ENCODE assay signal across 10 cellular contexts in genomic region chr2:127407091-127407490, GRCh38. TPM values are rescaled to one million over a fixed set of nuclear protein-coding genes. Genes with fewer than 3 reads are reported as not detected.
DNase-seq lines count a peak whose midpoint lies in the region; ATAC-seq, FAIRE-seq and TF ChIP-seq lines count a peak whose summit lies in the region.
"Had no signal": no experiment of that assay in that cellular context is flagged by ENCODE, and none has a peak within 500 bp of the region (broad histone marks: within the 10 kb centered on the region; RNA-seq: fewer than 3 reads in every experiment).

No MANE protein-coding gene starts in this region.

- no peak overlapping the region for H3K27ac Mint-ChIP-seq in activated CD4-positive, alpha-beta memory T cell treated with anti-CD3 and anti-CD28 coated beads, Interleukin-2, amount 10 ng/mL, durations not matched to agents 7 days and 5 days
- H3K27ac Mint-ChIP-seq in activated CD4-positive, alpha-beta memory T cell treated with anti-CD3 and anti-CD28 coated beads for 36 hours = no peak overlapping the region
- H3K27ac Mint-ChIP-seq in activated CD8-positive, alpha-beta T cell treated with anti-CD3 and anti-CD28 coated beads, Interleukin-2, amount 10 ng/mL, durations not matched to agents 7 days and 5 days = peak overlapping the region; percentile 14

- no peaks in the 10 kb centered on the region for H3K9me3 Mint-ChIP-seq in activated CD4-positive, alpha-beta memory T cell treated with anti-CD3 and anti-CD28 coated beads, Interleukin-2, amount 10 ng/mL, durations not matched to agents 7 days and 5 days
- H3K9me3 Mint-ChIP-seq in activated CD4-positive, alpha-beta memory T cell treated with anti-CD3 and anti-CD28 coated beads for 36 hours = no peaks in the 10 kb centered on the region
- H3K9me3 Mint-ChIP-seq in activated CD8-positive, alpha-beta T cell treated with anti-CD3 and anti-CD28 coated beads, Interleukin-2, amount 10 ng/mL, durations not matched to agents 7 days and 5 days (ENCODE audit: insufficient read depth) = no peaks in the 10 kb centered on the region
- H3K9me3 Mint-ChIP-seq: T-helper 1 cell treated with Interleukin-12 subunit alpha and Interleukin-12 subunit beta and Interleukin-4 antibody, amounts not matched to agents 30 μg/mL and 1 μg/mL, for 36 hours had no signal

- peak overlapping the region; percentile 59 for H3K27ac ChIP-seq in lower lobe of right lung
- peak overlapping the region; percentile 75 for H3K27ac ChIP-seq in subcutaneous abdominal adipose tissue (ENCODE audit: low read depth, low read length)

- H3K4me1 ChIP-seq in lower lobe of right lung = peaks cover 51% of the 10 kb centered on the region
- H3K4me1 ChIP-seq in subcutaneous abdominal adipose tissue (ENCODE audit: control insufficient read depth in 5 of 5, insufficient read depth in 5 of 5, low read length in 5 of 5) = peaks cover 0 to 46% (median 42%) of the 10 kb centered on the region in 5 donors

- ATAC-seq in activated CD8-positive, alpha-beta T cell treated with anti-CD3 and anti-CD28 coated beads, Interleukin-2, amount 10 ng/mL, durations not matched to agents 7 days and 5 days = no peak
- ATAC-seq in lower lobe of right lung = no peak
- no peak for ATAC-seq in HG03159 (IDR thresholded peaks at IDR 0.05; ENCODE audit: unreplicated experiment)

- H3K4me3 ChIP-seq in lower lobe of right lung (no peak overlapping the region), subcutaneous abdominal adipose tissue (ENCODE audit: low read depth in 1 of 5, low read length in 5 of 5) (peak overlapping the region in 1 of 5 donors; percentile 37)

- intact Hi-C loops in activated CD4-positive, alpha-beta memory T cell treated with anti-CD3 and anti-CD28 coated beads for 36 hours (cut with micrococcal nuclease) = no loop called here
- intact Hi-C loops in lower lobe of right lung (cut with DNase I) = no loop called here

- H3K36me3 Mint-ChIP-seq in activated CD4-positive, alpha-beta memory T cell treated with anti-CD3 and anti-CD28 coated beads, Interleukin-2, amount 10 ng/mL, durations not matched to agents 7 days and 5 days (ENCODE audit: low read depth) = no peaks in the 10 kb centered on the region
- H3K36me3 Mint-ChIP-seq in activated CD4-positive, alpha-beta memory T cell treated with anti-CD3 and anti-CD28 coated beads for 36 hours = no peaks in the 10 kb centered on the region
- H3K36me3 Mint-ChIP-seq in activated CD8-positive, alpha-beta T cell treated with anti-CD3 and anti-CD28 coated beads, Interleukin-2, amount 10 ng/mL, durations not matched to agents 7 days and 5 days (ENCODE audit: low read depth) = peaks cover 3% of the 10 kb centered on the region

- no peak for DNase-seq in activated CD4-positive, alpha-beta memory T cell treated with anti-CD3 and anti-CD28 coated beads, Interleukin-2, amount 10 ng/mL, durations not matched to agents 7 days and 5 days
- DNase-seq in activated CD4-positive, alpha-beta memory T cell treated with anti-CD3 and anti-CD28 coated beads for 36 hours = no peak
- DNase-seq in activated CD8-positive, alpha-beta T cell treated with anti-CD3 and anti-CD28 coated beads, Interleukin-2, amount 10 ng/mL, durations not matched to agents 7 days and 5 days = no peak
- DNase-seq in lower lobe of right lung (peak; percentile 38), urothelium cell line (ENCODE audit: low spot score) (no peak), NCI-H510A (lab: John Stamatoyannopoulos, UW) (no peak)
- DNase-seq: erythroblast had no signal

- no peak for FAIRE-seq in urothelium cell line (lab: Jason Lieb, UNC)

- POLR2A ChIA-PET in activated CD4-positive, alpha-beta memory T cell treated with anti-CD3 and anti-CD28 coated beads, Interleukin-2, amount 10 ng/mL, durations not matched to agents 7 days and 5 days (lab: Charles Lee) = interaction anchor here (1.2 to 2.4 kb wide), 3 partner anchors 8 to 21 kb away, joined by 3 to 11 read pairs (median 7); no protein-coding TSS in a partner anchor
- POLR2A ChIA-PET in activated CD4-positive, alpha-beta memory T cell treated with anti-CD3 and anti-CD28 coated beads for 36 hours (lab: Charles Lee) = interaction anchor here (1.9 kb wide), 1 partner anchor 19 kb away, joined by 6 read pairs; the partner anchor contains the start of gene MAP3K2
- POLR2A ChIA-PET in activated CD8-positive, alpha-beta T cell treated with anti-CD3 and anti-CD28 coated beads, Interleukin-2, amount 10 ng/mL, durations not matched to agents 7 days and 5 days (lab: Charles Lee) = no interaction called here

- no peak for TF ChIP-seq CTCF in lower lobe of right lung (IDR thresholded peaks at IDR 0.05)

- H3K36me3 ChIP-seq in lower lobe of right lung = no peaks in the 10 kb centered on the region
- no peaks in the 10 kb centered on the region for H3K36me3 ChIP-seq in subcutaneous abdominal adipose tissue (ENCODE audit: control insufficient read depth in 5 of 5, insufficient read depth in 5 of 5, low read length in 5 of 5)

- peak overlapping the region; percentile 52 for H3K4me3 Mint-ChIP-seq in activated CD4-positive, alpha-beta memory T cell treated with anti-CD3 and anti-CD28 coated beads, Interleukin-2, amount 10 ng/mL, durations not matched to agents 7 days and 5 days
- no peak overlapping the region for H3K4me3 Mint-ChIP-seq in activated CD4-positive, alpha-beta memory T cell treated with anti-CD3 and anti-CD28 coated beads for 36 hours
- no peak overlapping the region for H3K4me3 Mint-ChIP-seq in activated CD8-positive, alpha-beta T cell treated with anti-CD3 and anti-CD28 coated beads, Interleukin-2, amount 10 ng/mL, durations not matched to agents 7 days and 5 days

- peaks cover 36% of the 10 kb centered on the region for H3K4me1 Mint-ChIP-seq in activated CD4-positive, alpha-beta memory T cell treated with anti-CD3 and anti-CD28 coated beads, Interleukin-2, amount 10 ng/mL, durations not matched to agents 7 days and 5 days
- H3K4me1 Mint-ChIP-seq in activated CD4-positive, alpha-beta memory T cell treated with anti-CD3 and anti-CD28 coated beads for 36 hours (ENCODE audit: low read depth) = peaks cover 36% of the 10 kb centered on the region
- peaks cover 27% of the 10 kb centered on the region for H3K4me1 Mint-ChIP-seq in activated CD8-positive, alpha-beta T cell treated with anti-CD3 and anti-CD28 coated beads, Interleukin-2, amount 10 ng/mL, durations not matched to agents 7 days and 5 days (ENCODE audit: low read depth)

- H3K27me3 Mint-ChIP-seq in activated CD4-positive, alpha-beta memory T cell treated with anti-CD3 and anti-CD28 coated beads, Interleukin-2, amount 10 ng/mL, durations not matched to agents 7 days and 5 days = peaks cover 7% of the 10 kb centered on the region
- peaks cover 6% of the 10 kb centered on the region for H3K27me3 Mint-ChIP-seq in activated CD4-positive, alpha-beta memory T cell treated with anti-CD3 and anti-CD28 coated beads for 36 hours
- peaks cover 9% of the 10 kb centered on the region for H3K27me3 Mint-ChIP-seq in activated CD8-positive, alpha-beta T cell treated with anti-CD3 and anti-CD28 coated beads, Interleukin-2, amount 10 ng/mL, durations not matched to agents 7 days and 5 days (ENCODE audit: low read depth)

- H3K9me3 ChIP-seq in lower lobe of right lung (no peaks in the 10 kb centered on the region), subcutaneous abdominal adipose tissue (ENCODE audit: control insufficient read depth in 5 of 5, low read length in 5 of 5) (no peaks in the 10 kb centered on the region)

- peak overlapping the region in 1 of 5 donors; percentile 24 for H3K9ac ChIP-seq in subcutaneous abdominal adipose tissue (ENCODE audit: low read length in 5 of 5)

- CTCF ChIA-PET in activated CD4-positive, alpha-beta memory T cell treated with anti-CD3 and anti-CD28 coated beads, Interleukin-2, amount 10 ng/mL, durations not matched to agents 7 days and 5 days (lab: Charles Lee) = no interaction called here
- CTCF ChIA-PET in activated CD4-positive, alpha-beta memory T cell treated with anti-CD3 and anti-CD28 coated beads for 36 hours (lab: Charles Lee) = no interaction called here
- CTCF ChIA-PET in activated CD8-positive, alpha-beta T cell treated with anti-CD3 and anti-CD28 coated beads, Interleukin-2, amount 10 ng/mL, durations not matched to agents 7 days and 5 days (lab: Charles Lee) = no interaction called here

- no peaks in the 10 kb centered on the region for H3K27me3 ChIP-seq in lower lobe of right lung (ENCODE audit: low read depth)
- no peaks in the 10 kb centered on the region for H3K27me3 ChIP-seq in subcutaneous abdominal adipose tissue (ENCODE audit: control insufficient read depth in 5 of 5, insufficient read depth in 4 of 5, low read length in 5 of 5)

RNA-seq across cellular contexts. Expression of gene PROC, which starts 11.1 kb away (rescaled TPM):
- total RNA-seq in activated CD4-positive, alpha-beta memory T cell treated with anti-CD3 and anti-CD28 coated beads, Interleukin-2, amount 10 ng/mL, durations not matched to agents 7 days and 5 days = not detected
- total RNA-seq in activated CD4-positive, alpha-beta memory T cell treated with anti-CD3 and anti-CD28 coated beads for 36 hours = not detected
- not detected for total RNA-seq in activated CD8-positive, alpha-beta T cell treated with anti-CD3 and anti-CD28 coated beads, Interleukin-2, amount 10 ng/mL, durations not matched to agents 7 days and 5 days
- not detected for total RNA-seq in lower lobe of right lung

RNA-seq across cellular contexts. Expression of gene MAP3K2, which starts 19.3 kb away (rescaled TPM):
- total RNA-seq in activated CD4-positive, alpha-beta memory T cell treated with anti-CD3 and anti-CD28 coated beads, Interleukin-2, amount 10 ng/mL, durations not matched to agents 7 days and 5 days = 10 to 100 TPM; 56.2 to 59.6 TPM
- 10 to 100 TPM; 33.4 to 34.9 TPM for total RNA-seq in activated CD4-positive, alpha-beta memory T cell treated with anti-CD3 and anti-CD28 coated beads for 36 hours
- total RNA-seq in activated CD8-positive, alpha-beta T cell treated with anti-CD3 and anti-CD28 coated beads, Interleukin-2, amount 10 ng/mL, durations not matched to agents 7 days and 5 days = 10 to 100 TPM; 55.7 to 58.5 TPM
- 78.4 TPM for total RNA-seq in lower lobe of right lung
